8 cellular contexts compared by ENCODE assay signal in the genomic region with DNA sequence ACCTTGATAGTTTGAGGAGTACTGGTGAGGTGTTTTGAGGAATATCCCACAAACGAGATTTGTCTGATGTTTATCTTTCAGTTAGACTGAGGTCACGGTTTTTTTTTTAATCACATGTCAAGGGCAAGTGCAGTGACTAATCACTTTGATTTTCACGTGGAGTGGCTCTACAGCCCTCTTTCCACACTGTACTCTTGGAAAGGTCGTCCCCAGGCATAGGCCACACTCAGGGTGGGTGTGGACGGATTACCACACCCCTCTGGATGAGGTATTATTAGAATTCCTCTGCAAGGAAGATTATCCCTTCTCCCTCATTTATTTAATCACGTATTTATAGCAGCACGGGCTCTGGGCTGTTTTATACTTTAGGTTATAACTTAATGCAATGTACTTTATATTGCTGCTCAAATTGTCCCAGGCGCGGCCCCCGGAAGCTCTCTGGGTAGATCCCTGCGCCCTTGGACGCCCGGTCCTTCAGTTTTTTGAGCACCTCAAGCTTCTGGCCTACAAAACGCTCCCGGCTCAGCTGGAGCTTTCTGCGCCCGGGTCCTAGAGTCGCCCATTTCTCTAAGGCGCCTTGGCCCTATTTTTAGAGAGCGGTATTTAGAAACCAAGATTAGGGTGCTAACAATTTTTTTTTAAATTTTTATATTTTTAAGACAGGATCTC. TPM values are rescaled to one million over a fixed set of nuclear protein-coding genes. Genes with fewer than 3 reads are reported as not detected.
DNase-seq lines count a peak whose midpoint lies in the region; ATAC-seq and TF ChIP-seq lines count a peak whose summit lies in the region.

No MANE protein-coding gene starts in this region.

- POLR2A ChIA-PET in RWPE1 (lab: Yijun Ruan, JAX; ENCODE audit: low non-redundant PET), result interaction anchor here (0.6 kb wide), 1 partner anchor 26 kb away, joined by 3 read pairs; no protein-coding TSS in a partner anchor

- H3K9me2 ChIP-seq in GM23248 (ENCODE audit: insufficient read depth), result no peaks in the 10 kb centered on the region

- peaks cover 28% of the 10 kb centered on the region for H3F3A ChIP-seq in GM23248 (ENCODE audit: insufficient read depth)

- TF ChIP-seq CTCF in RWPE1 (conservative IDR thresholded peaks at IDR 0.05; ENCODE audit: low read depth), result no peak
- no peak for TF ChIP-seq CTCF in heart left ventricle (IDR thresholded peaks at IDR 0.05)
- TF ChIP-seq CTCF in progenitor cell of endocrine pancreas (IDR thresholded peaks at IDR 0.05; ENCODE audit: unreplicated experiment), result no peak

- H3K27ac ChIP-seq in GM23248, result peak overlapping the region; percentile 92
- peak overlapping the region; percentile 96 for H3K27ac ChIP-seq in RWPE1
- peak overlapping the region; percentile 79 to 99 (median 92) for H3K27ac ChIP-seq in heart left ventricle

- peaks cover 6% of the 10 kb centered on the region for H3K36me3 Mint-ChIP-seq in activated naive CD4-positive, alpha-beta T cell treated with anti-CD3 and anti-CD28 coated beads, Interleukin-2, amount 50 U/mL, for 24 hours
- no peaks in the 10 kb centered on the region for H3K36me3 Mint-ChIP-seq in progenitor cell of endocrine pancreas (ENCODE audit: insufficient read depth)

- CTCF ChIA-PET in RWPE1 (lab: Yijun Ruan, JAX), result interaction anchor here (0.7 kb wide), 1 partner anchor 10 kb away, joined by 3 read pairs; no protein-coding TSS in a partner anchor

- peaks cover 45% of the 10 kb centered on the region for H3K79me2 ChIP-seq in GM23248 (ENCODE audit: insufficient read depth)

- no peaks in the 10 kb centered on the region for H3K9me3 Mint-ChIP-seq in activated naive CD4-positive, alpha-beta T cell treated with anti-CD3 and anti-CD28 coated beads, Interleukin-2, amount 50 U/mL, for 24 hours
- H3K9me3 Mint-ChIP-seq in progenitor cell of endocrine pancreas (ENCODE audit: low read depth), result no peaks in the 10 kb centered on the region

- peak overlapping the region; percentile 95 for H3K4me3 Mint-ChIP-seq in activated naive CD4-positive, alpha-beta T cell treated with anti-CD3 and anti-CD28 coated beads, Interleukin-2, amount 50 U/mL, for 24 hours
- H3K4me3 Mint-ChIP-seq in progenitor cell of endocrine pancreas (ENCODE audit: low read depth), result peak overlapping the region; percentile 85

- peaks cover 52% of the 10 kb centered on the region for H3K4me1 Mint-ChIP-seq in activated naive CD4-positive, alpha-beta T cell treated with anti-CD3 and anti-CD28 coated beads, Interleukin-2, amount 50 U/mL, for 24 hours
- H3K4me1 Mint-ChIP-seq in progenitor cell of endocrine pancreas (ENCODE audit: low read depth), result peaks cover 17% of the 10 kb centered on the region

- H3K27me3 Mint-ChIP-seq in activated naive CD4-positive, alpha-beta T cell treated with anti-CD3 and anti-CD28 coated beads, Interleukin-2, amount 50 U/mL, for 24 hours, result no peaks in the 10 kb centered on the region
- H3K27me3 Mint-ChIP-seq in progenitor cell of endocrine pancreas, result no peaks in the 10 kb centered on the region

- H3K36me3 ChIP-seq in GM23248 (ENCODE audit: low read depth) (no peaks in the 10 kb centered on the region), heart left ventricle (peaks cover 0 to 7% (median 0%) of the 10 kb centered on the region in 9 donors)

- peaks cover 20% of the 10 kb centered on the region for H3K4me1 ChIP-seq in GM23248 (ENCODE audit: insufficient read depth)
- peaks cover 0 to 35% (median 22%) of the 10 kb centered on the region in 12 donors for H3K4me1 ChIP-seq in heart left ventricle

- H3K4me2 ChIP-seq in GM23248 (ENCODE audit: unreplicated experiment), result peak overlapping the region; percentile 88

- TF ChIP-seq POLR2A in heart left ventricle (IDR thresholded peaks at IDR 0.05), result no peak

- H2AFZ ChIP-seq in GM23248, result peak overlapping the region; percentile 86

- peak overlapping the region; percentile 99 for H3K27ac Mint-ChIP-seq in activated naive CD4-positive, alpha-beta T cell treated with anti-CD3 and anti-CD28 coated beads, Interleukin-2, amount 50 U/mL, for 24 hours
- peak overlapping the region; percentile 96 for H3K27ac Mint-ChIP-seq in progenitor cell of endocrine pancreas

- peak; percentile 75 for DNase-seq in GF-D8 (lab: John Stamatoyannopoulos, UW)
- peak; percentile 89 for DNase-seq in GM23248
- DNase-seq in Jurkat, Clone E6-1 (ENCODE audit: low read depth, low spot score), result peak; percentile 84
- peak; percentile 43 for DNase-seq in RWPE1 (ENCODE audit: low spot score)
- DNase-seq in heart left ventricle, result peak in 4 of 5 donors; percentile 30 to 86 (median 56)
- no peak for DNase-seq in progenitor cell of endocrine pancreas (ENCODE audit: low spot score, unreplicated experiment)
- DNase-seq in occipital lobe (lab: John Stamatoyannopoulos, UW), result no peak

- no peaks in the 10 kb centered on the region for H3K27me3 ChIP-seq in GM23248 (replicated peaks; ENCODE audit: insufficient read depth)
- no peaks in the 10 kb centered on the region for H3K27me3 ChIP-seq in heart left ventricle

- H3K4me3 ChIP-seq in GM23248, result peak overlapping the region; percentile 87
- peak overlapping the region; percentile 87 for H3K4me3 ChIP-seq in Jurkat, Clone E6-1 (ENCODE audit: low read length)
- H3K4me3 ChIP-seq in heart left ventricle, result peak overlapping the region; percentile 81 to 100 (median 96)

- in situ Hi-C loops in GM23248 (cut with MboI), result no loop called here

- intact Hi-C loops in heart left ventricle (cut with DNase I), result loop anchor here in 3 of 10 donors (1.0 kb wide), 1 partner anchor 11 kb away; the partner anchor contains the start of gene FAM168B (in 3 of the 3)

- ATAC-seq in heart left ventricle, result peak; percentile 77 to 85 (median 82)

- WGBS in GM23248 (ENCODE audit: low coverage in 1 of 2, low lambda C conversion rate in 2 of 2, missing lambda C conversion rate in 2 of 2), 2 experiments, result 1% methylated on average over 20 of the region's 20 CpGs
- WGBS in heart left ventricle, 4 donors, result 0 to 1% (median 1%) methylated on average over 20 of the region's 20 CpGs

- no peaks in the 10 kb centered on the region for H3K9me3 ChIP-seq in GM23248 (ENCODE audit: low read depth)
- H3K9me3 ChIP-seq in heart left ventricle, result no peaks in the 10 kb centered on the region

- peak overlapping the region; percentile 88 for H3K9ac ChIP-seq in GM23248

- H4K20me1 ChIP-seq in GM23248 (ENCODE audit: insufficient read depth), result no peaks in the 10 kb centered on the region

RNA-seq across cellular contexts. Expression of gene PLEKHB2, which starts 0.5 kb away (rescaled TPM):
- total RNA-seq in GM23248 (2014; rRNA removed; shearing (Covaris generic)), result 75.8 and 94.7 TPM in 2 replicates
- polyA plus RNA-seq in GM23248 (2016; fragmentation: Nextera tagmentation; extraction: Ambion mirVana), result 70.7 and 71.7 TPM in 2 replicates
- polyA plus RNA-seq in Jurkat, Clone E6-1 (2012; ENCODE audit: insufficient read depth, insufficient read length), result 65.9 TPM
- 10 to 100 TPM; 29.8 to 59.7 (median 42.2) TPM for total RNA-seq in heart left ventricle
- polyA plus RNA-seq in heart left ventricle, result 10 to 100 TPM in 1 of 2 donors, 1 to 10 TPM in 1; 7.7 to 71.8 TPM
- 38.8 and 40.9 TPM in 2 replicates for total RNA-seq in progenitor cell of endocrine pancreas
- 100 TPM for total RNA-seq in occipital lobe

RNA-seq across cellular contexts. Expression of gene FAM168B, which starts 11.4 kb away (rescaled TPM):
- total RNA-seq in GM23248 (2014; rRNA removed; shearing (Covaris generic)), result 118 and 125 TPM in 2 replicates
- polyA plus RNA-seq in GM23248 (2016; fragmentation: Nextera tagmentation; extraction: Ambion mirVana) (47.2 and 47.6 TPM in 2 replicates), heart left ventricle (10 to 100 TPM; 23.0 to 92.5 TPM)
- 52.8 TPM for polyA plus RNA-seq in Jurkat, Clone E6-1 (2012; ENCODE audit: insufficient read depth, insufficient read length)
- total RNA-seq in heart left ventricle (100 to 1,000 TPM in 2 of 9 donors, 10 to 100 TPM in 7; 72.7 to 174 (median 86.9) TPM), progenitor cell of endocrine pancreas (106 and 111 TPM in 2 replicates), occipital lobe (152 TPM)

Comparison
In these comparisons a context has a peak if more than half of its experiments do, and no peak if none do; other contexts are left out.
1. DNase-seq: peak in GF-D8 (single experiment), GM23248 (single experiment), Jurkat, Clone E6-1 (single experiment), RWPE1 (single experiment) and heart left ventricle (4 of 5); none in progenitor cell of endocrine pancreas (single experiment) and occipital lobe (single experiment).
2. Peak in every context shown above with its lines, with median percentiles within 50 percentile points of each other: H3K27ac ChIP-seq and H3K4me3 ChIP-seq.